ENCODE assay signal across 1 cellular context in genomic region chr10:6490594-6490993, GRCh38.
TF ChIP-seq lines count a peak whose summit lies in the region.

No MANE protein-coding gene starts in this region.

TF ChIP-seq in HEK293, 187 proteins besides CTCF, POLR2A, EP300 and RAD21 (continued from another document):
- no peak for TF ChIP-seq PATZ1 (tag by site-specific recombination; IDR thresholded peaks at IDR 0.05)
- TF ChIP-seq ZNF391 (tag by site-specific recombination; IDR thresholded peaks at IDR 0.05; ENCODE audit: borderline replicate concordance, low read depth), result no peak
- no peak for TF ChIP-seq ZNF114 (tag by site-specific recombination; IDR thresholded peaks at IDR 0.05)
- TF ChIP-seq PBX3 (CRISPR knock-in tag; IDR thresholded peaks at IDR 0.05), result no peak
